Comparison of ENCODE assay signal across 23 cellular contexts in the genomic region with DNA sequence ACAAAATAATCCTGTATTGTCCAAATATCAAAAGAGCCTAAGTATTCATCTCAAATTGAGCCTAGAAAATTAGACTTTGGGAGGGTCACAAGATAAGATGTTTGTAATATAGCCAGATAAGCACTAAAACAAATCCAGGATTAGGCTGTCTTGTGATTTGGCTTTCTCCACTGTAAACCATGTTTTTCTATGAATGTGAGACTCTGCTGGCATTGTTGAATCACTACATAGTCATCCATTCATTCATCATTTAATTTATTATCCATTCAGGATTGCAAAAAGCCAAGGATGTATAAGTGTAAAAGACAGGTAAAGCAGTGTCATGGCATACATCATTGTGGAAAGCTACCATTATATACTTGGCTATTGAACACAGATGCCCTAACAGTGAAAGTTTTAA.
"Had no signal": no experiment of that assay in that cellular context is flagged by ENCODE, and none has a peak within 500 bp of the region (broad histone marks: within the 10 kb centered on the region; RNA-seq: fewer than 3 reads in every experiment).

No MANE protein-coding gene starts in this region.

- H3K27ac Mint-ChIP-seq: memory B cell; mesothelial cell of epicardium; natural killer cell treated with Interleukin-12 subunit alpha and Interleukin-12 subunit beta and Interleukin-15 and Interleukin-18, amount 100 ng/mL, for 72 hours; neural progenitor cell; stimulated activated effector memory CD8-positive, alpha-beta T cell treated with anti-CD3 and anti-CD28 coated beads, Interleukin-12 subunit alpha, Interleukin-12 subunit beta, amount 100 ng/mL, for 72 hours; type B pancreatic cell had no signal

- H3K4me3 ChIP-seq: colonic mucosa, gastroesophageal sphincter, left ventricle myocardium inferior, lower lobe of right lung, neural progenitor cell, prostate gland, right lobe of liver, suprapubic skin, thyroid gland had no signal

- H3K4me3 Mint-ChIP-seq: memory B cell; mesothelial cell of epicardium; natural killer cell treated with Interleukin-12 subunit alpha and Interleukin-12 subunit beta and Interleukin-15 and Interleukin-18, amount 100 ng/mL, for 72 hours; neural progenitor cell; stimulated activated effector memory CD8-positive, alpha-beta T cell treated with anti-CD3 and anti-CD28 coated beads, Interleukin-12 subunit alpha, Interleukin-12 subunit beta, amount 100 ng/mL, for 72 hours; type B pancreatic cell had no signal

- H3K27me3 Mint-ChIP-seq: memory B cell; natural killer cell treated with Interleukin-12 subunit alpha and Interleukin-12 subunit beta and Interleukin-15 and Interleukin-18, amount 100 ng/mL, for 72 hours; type B pancreatic cell had no signal

- H3K4me1 ChIP-seq: colonic mucosa, gastroesophageal sphincter, lower lobe of right lung, neural progenitor cell, parathyroid adenoma, prostate gland, right lobe of liver, suprapubic skin, thyroid gland had no signal

- H3K9me3 Mint-ChIP-seq: mesothelial cell of epicardium, neural progenitor cell, type B pancreatic cell had no signal

- H3K27me3 ChIP-seq: colonic mucosa, gastroesophageal sphincter, neural progenitor cell, right lobe of liver, suprapubic skin, thyroid gland had no signal

- DNase-seq: colonic mucosa; dermis blood vessel endothelial cell; erythroblast; glutamatergic neuron; left cardiac atrium; left ventricle myocardium inferior; lower lobe of right lung; nucleus accumbens; right lobe of liver; stimulated activated CD4-positive, alpha-beta T cell treated with anti-CD3 and anti-CD28 coated beads, Interleukin-4, amount 100 ng/mL, for 1 hour; stimulated activated CD8-positive, alpha-beta memory T cell treated with anti-CD3 and anti-CD28 coated beads, Interleukin-4, amount 100 ng/mL, for 48 hours; stimulated activated naive CD8-positive, alpha-beta T cell treated with anti-CD3 and anti-CD28 coated beads, Interleukin-15, Interleukin-2, amounts not matched to agents 100 U/mL and 50 U/mL, for 24 hours; thyroid gland had no signal

- H3K36me3 Mint-ChIP-seq: memory B cell; mesothelial cell of epicardium; neural progenitor cell; stimulated activated effector memory CD8-positive, alpha-beta T cell treated with anti-CD3 and anti-CD28 coated beads, Interleukin-12 subunit alpha, Interleukin-12 subunit beta, amount 100 ng/mL, for 72 hours; type B pancreatic cell had no signal

- ATAC-seq: gastroesophageal sphincter; left cardiac atrium; lower lobe of right lung; natural killer cell treated with Interleukin-12 subunit alpha and Interleukin-12 subunit beta and Interleukin-15 and Interleukin-18, amount 100 ng/mL, for 72 hours; right lobe of liver; stimulated activated effector memory CD8-positive, alpha-beta T cell treated with anti-CD3 and anti-CD28 coated beads, Interleukin-12 subunit alpha, Interleukin-12 subunit beta, amount 100 ng/mL, for 72 hours; stimulated activated naive CD8-positive, alpha-beta T cell treated with anti-CD3 and anti-CD28 coated beads, Interleukin-15, Interleukin-2, amounts not matched to agents 100 U/mL and 50 U/mL, for 24 hours had no signal

- H3K27ac ChIP-seq: colonic mucosa, gastroesophageal sphincter, left ventricle myocardium inferior, lower lobe of right lung, neural progenitor cell, parathyroid adenoma, prostate gland, right lobe of liver, suprapubic skin, thyroid gland had no signal

- H3K4me1 Mint-ChIP-seq: memory B cell; neural progenitor cell; stimulated activated effector memory CD8-positive, alpha-beta T cell treated with anti-CD3 and anti-CD28 coated beads, Interleukin-12 subunit alpha, Interleukin-12 subunit beta, amount 100 ng/mL, for 72 hours had no signal
